ENCODE assay signal across 8 cellular contexts in the genomic region with DNA sequence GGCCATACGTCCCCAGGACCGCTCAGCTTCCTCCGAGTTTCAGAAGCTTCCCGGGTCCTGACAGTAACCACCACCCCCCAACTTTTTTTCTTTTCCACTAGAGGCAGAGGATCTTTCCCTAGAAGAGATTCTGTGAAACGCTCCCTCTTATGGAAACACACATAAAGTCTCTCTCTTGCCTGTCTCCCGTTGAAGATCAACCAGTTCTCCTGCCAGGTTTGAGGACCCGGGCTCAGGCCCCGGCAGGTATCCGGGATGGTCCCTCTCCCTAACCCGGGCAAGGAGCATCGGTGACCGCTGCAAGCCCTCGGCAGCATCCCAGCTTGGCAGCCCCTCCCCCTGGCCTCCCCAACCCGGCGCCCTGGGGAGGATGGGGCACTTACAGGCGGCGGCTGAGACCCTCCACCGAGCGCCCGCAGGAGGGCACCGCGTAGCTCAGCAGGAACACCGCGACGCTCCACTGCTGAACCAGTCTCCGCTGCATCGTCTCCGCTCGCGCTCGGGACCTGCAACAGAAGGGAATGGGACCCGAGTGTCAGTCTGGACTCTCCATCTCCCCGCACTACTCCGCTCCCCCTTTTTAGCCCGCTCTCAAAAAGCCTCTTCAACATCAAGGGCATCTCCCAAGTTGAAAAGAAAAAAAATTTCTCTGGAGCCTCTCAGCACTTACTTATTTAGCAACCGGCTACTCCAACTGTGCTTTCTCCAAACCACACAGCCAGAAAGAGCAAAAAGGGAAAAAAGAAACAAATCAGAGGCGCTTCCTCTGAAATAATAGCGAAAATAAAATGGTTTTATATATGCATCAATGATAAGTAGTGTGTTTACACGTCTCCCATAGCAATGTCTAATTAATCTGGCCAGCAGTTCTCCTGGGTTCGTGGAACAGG. TPM values are rescaled to one million over a fixed set of nuclear protein-coding genes. Genes with fewer than 3 reads are reported as not detected.
DNase-seq lines count a peak whose midpoint lies in the region; ATAC-seq and TF ChIP-seq lines count a peak whose summit lies in the region.

No MANE protein-coding gene starts in this region.

- peaks cover 0 to 71% (median under 1%) of the 10 kb centered on the region in 4 donors for H3K27me3 ChIP-seq in esophagus squamous epithelium

- in situ Hi-C loops in GM13977 (cut with MboI; ENCODE audit: low pct_unique_long_range_greater_than_20kb, low sequenced_read_pairs, unreplicated experiment): no loop called here

- H3K9me3 ChIP-seq in T-helper 17 cell (ENCODE audit: control insufficient read depth, low read length, poor library complexity, severe bottlenecking) (no peaks in the 10 kb centered on the region), esophagus squamous epithelium (no peaks in the 10 kb centered on the region)

- no peaks in the 10 kb centered on the region for H3K9me3 Mint-ChIP-seq in nephron

- peaks cover 17% of the 10 kb centered on the region for H3K4me1 Mint-ChIP-seq in T-helper 17 cell
- peaks cover 43% of the 10 kb centered on the region for H3K4me1 Mint-ChIP-seq in nephron

- peaks cover 11 to 80% (median 26%) of the 10 kb centered on the region in 3 donors for H3K4me1 ChIP-seq in esophagus squamous epithelium

- intact Hi-C loops in esophagus squamous epithelium (cut with DNase I): no loop called here

- H3K27me3 Mint-ChIP-seq in T-helper 17 cell: peaks cover 73% of the 10 kb centered on the region
- peaks cover 94% of the 10 kb centered on the region for H3K27me3 Mint-ChIP-seq in nephron (ENCODE audit: low read depth)

- DNase-seq in 8988T: peak; percentile 35
- DNase-seq in GM13977 (ENCODE audit: low spot score): peak; percentile 31
- DNase-seq in T-helper 17 cell: no peak
- DNase-seq in esophagus squamous epithelium (lab: John Stamatoyannopoulos, UW): no peak
- DNase-seq in stimulated activated CD4-positive, alpha-beta T cell treated with anti-CD3 and anti-CD28 coated beads, Interleukin-4, amount 100 ng/mL, for 1 hour: no peak

- no peaks in the 10 kb centered on the region for H3K36me3 ChIP-seq in esophagus squamous epithelium

- H3K27ac ChIP-seq in esophagus squamous epithelium: peak overlapping the region; percentile 67 to 91 (median 85)

- peak overlapping the region; percentile 92 for H3K4me3 Mint-ChIP-seq in T-helper 17 cell
- H3K4me3 Mint-ChIP-seq in nephron: peak overlapping the region; percentile 84 to 90 (median 89)

- H3K36me3 Mint-ChIP-seq in T-helper 17 cell (ENCODE audit: low read depth) (peaks cover 2% of the 10 kb centered on the region), nephron (ENCODE audit: low read depth) (no peaks in the 10 kb centered on the region)

- H3K4me3 ChIP-seq in esophagus squamous epithelium: peak overlapping the region; percentile 53 to 77 (median 61)

- no peak for TF ChIP-seq POLR2A in esophagus squamous epithelium (IDR thresholded peaks at IDR 0.05)

- TF ChIP-seq CTCF in GM13977 (IDR thresholded peaks at IDR 0.05; ENCODE audit: extremely low read depth, insufficient read depth, missing control alignments): no peak
- TF ChIP-seq CTCF in esophagus squamous epithelium (IDR thresholded peaks at IDR 0.05): no peak
- peak in 2 of 3 experiments; percentile 15 to 21 for TF ChIP-seq CTCF in nephron (IDR thresholded peaks at IDR 0.05; ENCODE audit: unreplicated experiment in 3 of 3)

- ATAC-seq in T-helper 17 cell: peak; percentile 39
- no peak for ATAC-seq in GM21526 (IDR thresholded peaks at IDR 0.05; ENCODE audit: low FRiP score, unreplicated experiment)
- no peak for ATAC-seq in GM18498 (IDR thresholded peaks at IDR 0.05; ENCODE audit: unreplicated experiment)

- no peak overlapping the region for H3K27ac Mint-ChIP-seq in T-helper 17 cell
- peak overlapping the region; percentile 6 to 60 (median 43) for H3K27ac Mint-ChIP-seq in nephron

- WGBS in esophagus squamous epithelium, 2 donors: 0 to 5% methylated on average over 15 to 32 of the region's 40 CpGs

RNA-seq across cellular contexts. Expression of gene PTHLH, which starts 3.3 kb away (rescaled TPM):
- not detected for total RNA-seq in T-helper 17 cell
- 1 to 10 TPM; 4.5 to 9.6 (median 5.6) TPM for total RNA-seq in esophagus squamous epithelium

Comparison
In these comparisons a context has a peak if more than half of its experiments do, and no peak if none do; other contexts are left out.
1. DNase-seq: peak in 8988T (single experiment) and GM13977 (single experiment); none in T-helper 17 cell (0 of 3), esophagus squamous epithelium (single experiment) and stimulated activated CD4-positive, alpha-beta T cell treated with anti-CD3 and anti-CD28 coated beads, Interleukin-4, amount 100 ng/mL, for 1 hour (single experiment).
2. CTCF ChIP-seq: peak in nephron (2 of 3); none in GM13977 (single experiment) and esophagus squamous epithelium (0 of 6).
3. RNA of gene PTHLH, which starts 3.3 kb away (total RNA-seq): 4.5 to 9.6 TPM in esophagus squamous epithelium; not detected in T-helper 17 cell; every median in the first group is over 4 times any median in the second.